In genomic region chr9:113275147-113276131, GRCh38 we compare ENCODE assay signal across 8 cellular contexts. TPM values are rescaled to one million over a fixed set of nuclear protein-coding genes. Genes with fewer than 3 reads are reported as not detected.
DNase-seq lines count a peak whose midpoint lies in the region; ATAC-seq and TF ChIP-seq lines count a peak whose summit lies in the region.

CDC26 (minus strand) TSS chr9:113275572; CDS start chr9:113272507, 3,065 bp downstream.
PRPF4 (plus strand) TSS chr9:113275658; CDS start chr9:113275744, 86 bp downstream.

- H3K27me3 ChIP-seq in SK-N-SH (ENCODE audit: insufficient read depth) (no peaks in the 10 kb centered on the region), osteoblast (ENCODE audit: insufficient read depth, low read length) (no peaks in the 10 kb centered on the region), thoracic aorta (replicated peaks; ENCODE audit: insufficient read depth) (no peaks in the 10 kb centered on the region)

- peaks cover 7 to 12% of the 10 kb centered on the region in 2 experiments; a peak in 3 of 4 replicates for H3K4me1 ChIP-seq in SK-N-SH (ENCODE audit: control insufficient read depth in 1 of 2, insufficient read depth in 2 of 2, low read depth in 1 of 2, low read length in 1 of 2)
- peaks cover 16% of the 10 kb centered on the region for H3K4me1 ChIP-seq in osteoblast (ENCODE audit: insufficient read depth, low read length)
- H3K4me1 ChIP-seq in thoracic aorta (ENCODE audit: control insufficient read depth in 1 of 2, low read depth in 2 of 2): peaks cover 7 to 25% of the 10 kb centered on the region in 2 donors

- H3K36me3 ChIP-seq in SK-N-SH (replicated peaks in 1 of 2; ENCODE audit: control insufficient read depth in 1 of 2, insufficient read depth in 2 of 2, low read length in 1 of 2) (peaks cover 50 to 57% of the 10 kb centered on the region in 2 experiments), osteoblast (ENCODE audit: insufficient read depth, low read length) (peaks cover 60% of the 10 kb centered on the region), thoracic aorta (peaks cover 34% of the 10 kb centered on the region)

- ATAC-seq in HG02610 (IDR thresholded peaks at IDR 0.05; ENCODE audit: unreplicated experiment) (peak; percentile 97), thoracic aorta (ENCODE audit: insufficient number of reproducible peaks, low FRiP score, low read depth) (peak; percentile 97)

- TF ChIP-seq RAD21 in SK-N-SH (IDR thresholded peaks at IDR 0.05; ENCODE audit: low read length): no peak

- under 1% methylated on average over 39 of the region's 63 CpGs for WGBS in SK-N-SH (ENCODE audit: low lambda C conversion rate)

- H3K27ac ChIP-seq in SK-N-SH (ENCODE audit: low read depth in 2 of 2, low read length in 1 of 2) (peak within 1 kb of the TSS; percentile 90), osteoblast (ENCODE audit: low read depth, low read length) (peak within 1 kb of the TSS; percentile 98), thoracic aorta (peak within 1 kb of the TSS; percentile 84 to 92)

- no peaks in the 10 kb centered on the region; the same call in 1 of the 2 replicates for H4K20me1 ChIP-seq in SK-N-SH (ENCODE audit: insufficient read depth)
- H4K20me1 ChIP-seq in osteoblast (ENCODE audit: insufficient read depth, low read length): no peaks in the 10 kb centered on the region

- DNase-seq in GM10248 (ENCODE audit: extremely low spot score) (peak; percentile 97), NCI-H1092 (lab: John Stamatoyannopoulos, UW) (peak; percentile 98), SK-N-SH (peak; percentile 93), glomerular visceral epithelial cell (ENCODE audit: extremely low spot score) (peak; percentile 97), osteoblast (ENCODE audit: insufficient read length, low spot score, missing footprints) (peak; percentile 94), thoracic aorta (ENCODE audit: low spot score) (peak; percentile 90)
- DNase-seq in activated naive CD4-positive, alpha-beta T cell treated with anti-CD3 and anti-CD28 coated beads, Interleukin-2, amount 50 U/mL, for 16 hours: peak; percentile 96

- peak within 1 kb of the TSS; percentile 80 to 95 for H3K4me3 ChIP-seq in SK-N-SH (ENCODE audit: low read depth in 2 of 2, low read length in 1 of 2)
- peak within 1 kb of the TSS; percentile 99 for H3K4me3 ChIP-seq in osteoblast (ENCODE audit: insufficient read depth, low read length)
- peak within 1 kb of the TSS; percentile 82 for H3K4me3 ChIP-seq in thoracic aorta

- H3K9me3 ChIP-seq in SK-N-SH (no peaks in the 10 kb centered on the region), osteoblast (ENCODE audit: low read depth, low read length) (no peaks in the 10 kb centered on the region), thoracic aorta (no peaks in the 10 kb centered on the region)

- H2AFZ ChIP-seq in SK-N-SH (ENCODE audit: low read depth): peak within 1 kb of the TSS; percentile 92
- H2AFZ ChIP-seq in osteoblast (ENCODE audit: low read length): peak within 1 kb of the TSS; percentile 97

- H3K9ac ChIP-seq in SK-N-SH: peak within 1 kb of the TSS; percentile 92

- peaks cover 7% of the 10 kb centered on the region for H3F3A ChIP-seq in SK-N-SH (replicated peaks; ENCODE audit: insufficient read depth)

- H3K4me2 ChIP-seq in SK-N-SH: peak within 1 kb of the TSS; percentile 85
- H3K4me2 ChIP-seq in osteoblast (ENCODE audit: insufficient read depth, low read length): peak within 1 kb of the TSS; percentile 95

- TF ChIP-seq CTCF in GM10248 (IDR thresholded peaks at IDR 0.05; ENCODE audit: control extremely low read depth, extremely low read depth, low read depth, missing control alignments): no peak
- no peak for TF ChIP-seq CTCF in SK-N-SH (IDR thresholded peaks at IDR 0.05)
- TF ChIP-seq CTCF in osteoblast (IDR thresholded peaks at IDR 0.05; ENCODE audit: extremely low read depth, low read depth, low read length): no peak
- TF ChIP-seq CTCF in thoracic aorta (IDR thresholded peaks at IDR 0.05): no peak

- CTCF ChIA-PET in GM10248 (lab: Yijun Ruan, JAX) (interaction anchor here (0.6 to 5.8 kb wide), 44 partner anchors 11 to 406 kb away, joined by 3 to 96 read pairs (median 5); partner anchors contain the start of genes ALAD, BSPRY, C9orf43 and FKBP15), SK-N-SH (lab: Yijun Ruan, JAX) (interaction anchor here (0.6 to 4.5 kb wide), 33 partner anchors 8 to 391 kb away, joined by 3 to 42 read pairs (median 7); partner anchors contain the start of genes ALAD, C9orf43, FKBP15 and POLE3)

- no peak for TF ChIP-seq EP300 in SK-N-SH (IDR thresholded peaks at IDR 0.05; ENCODE audit: borderline replicate concordance in 1 of 2, low read depth in 1 of 2, low read length in 1 of 2)

- POLR2A ChIA-PET in GM10248 (lab: Yijun Ruan, JAX) (interaction anchor here (0.7 to 1.4 kb wide), 5 partner anchors 54 to 248 kb away, joined by 3 read pairs; partner anchors contain the start of genes C9orf43, FKBP15, POLE3 and SLC31A1), SK-N-SH (lab: Yijun Ruan, JAX) (interaction anchor here (0.5 to 2.4 kb wide), 19 partner anchors 9 to 374 kb away, joined by 3 to 19 read pairs (median 3); partner anchors contain the start of genes ALAD, BSPRY, C9orf43 and FKBP15)

- no peaks in the 10 kb centered on the region for H3K9me2 ChIP-seq in SK-N-SH

- H3K79me2 ChIP-seq in SK-N-SH (ENCODE audit: insufficient read depth) (peaks cover 47% of the 10 kb centered on the region), osteoblast (ENCODE audit: insufficient read depth, low read length) (peaks cover 51% of the 10 kb centered on the region)

TF ChIP-seq in SK-N-SH, 30 proteins besides CTCF, POLR2A, EP300 and RAD21 (continues in another document):
- TF ChIP-seq MEF2A (IDR thresholded peaks at IDR 0.05; ENCODE audit: borderline replicate concordance, low read depth) (no peak), ELF1 (IDR thresholded peaks at IDR 0.05) (peak; percentile 87), CHD2 (IDR thresholded peaks at IDR 0.05; ENCODE audit: low read length, partially characterized antibody) (peak; percentile 99), POLR2AphosphoS5 (IDR thresholded peaks at IDR 0.05; ENCODE audit: low read depth, low read length) (peak; percentile 96), NFIC (IDR thresholded peaks at IDR 0.05; ENCODE audit: borderline replicate concordance) (peak; percentile 58; the same call in 1 of the 2 replicates), GATA2 (CRISPR knock-in tag; IDR thresholded peaks at IDR 0.05) (no peak), SMC3 (IDR thresholded peaks at IDR 0.05; ENCODE audit: low read depth, low read length) (no peak), RFX5 (IDR thresholded peaks at IDR 0.05; ENCODE audit: low read length) (no peak), YY1 (IDR thresholded peaks at IDR 0.05; ENCODE audit: low read depth) (peak; percentile 84; the same call in 1 of the 2 replicates), TAF1 (IDR thresholded peaks at IDR 0.05; ENCODE audit: borderline replicate concordance, low read depth, low read length) (peak; percentile 79), GABPA (IDR thresholded peaks at IDR 0.05; ENCODE audit: low read depth) (peak; percentile 97), MXI1 (IDR thresholded peaks at IDR 0.05; ENCODE audit: low read depth, low read length) (peak; percentile 76), FOXJ3 (CRISPR knock-in tag; IDR thresholded peaks at IDR 0.05) (no peak), SIN3A (IDR thresholded peaks at IDR 0.05; ENCODE audit: borderline replicate concordance, low read depth, low read length) (peak; percentile 80; the same call in 1 of the 2 replicates), RXRA (IDR thresholded peaks at IDR 0.05; ENCODE audit: borderline replicate concordance, low read depth) (no peak), EZH2phosphoT487 (IDR thresholded peaks at IDR 0.05; ENCODE audit: borderline replicate concordance, low read depth) (no peak), JUND (IDR thresholded peaks at IDR 0.05) (no peak), TCF12 (IDR thresholded peaks at IDR 0.05) (no peak), NRF1 (IDR thresholded peaks at IDR 0.05; ENCODE audit: low read depth, low read length) (no peak), USF2 (IDR thresholded peaks at IDR 0.05; ENCODE audit: borderline replicate concordance, low read depth, low read length) (no peak), FOSL2 (IDR thresholded peaks at IDR 0.05; ENCODE audit: borderline replicate concordance, low read depth) (no peak)

RNA-seq across cellular contexts. Expression of gene CDC26, which starts in this region (rescaled TPM):
- 29.6 and 31.0 TPM in 2 replicates for polyA plus RNA-seq in SK-N-SH (2012; rRNA removed)
- 42.2 and 73.5 TPM in 2 replicates for polyA plus RNA-seq in SK-N-SH (2012; cell fraction: cytosol; rRNA removed)
- polyA plus RNA-seq in SK-N-SH (2012; cell fraction: nucleus; rRNA removed): 15.6 and 18.9 TPM in 2 replicates
- 20.9 and 27.9 TPM in 2 replicates for total RNA-seq in osteoblast
- 10 to 100 TPM; 18.4 to 18.6 TPM for total RNA-seq in thoracic aorta

RNA-seq across cellular contexts. Expression of gene PRPF4, which starts in this region (rescaled TPM):
- polyA plus RNA-seq in SK-N-SH (2012; rRNA removed): 22.5 and 23.2 TPM in 2 replicates
- 27.4 and 27.9 TPM in 2 replicates for polyA plus RNA-seq in SK-N-SH (2012; cell fraction: cytosol; rRNA removed)
- 17.7 and 22.0 TPM in 2 replicates for polyA plus RNA-seq in SK-N-SH (2012; cell fraction: nucleus; rRNA removed)
- total RNA-seq in osteoblast: 18.1 and 21.8 TPM in 2 replicates
- total RNA-seq in thoracic aorta: 10 to 100 TPM; 20.6 to 23.6 TPM

Comparison
In these comparisons a context has a peak if more than half of its experiments do, and no peak if none do; other contexts are left out.
1. Peak in every context shown above with its lines: DNase-seq, ATAC-seq, H3K4me3 ChIP-seq and H3K27ac ChIP-seq.